8 cellular contexts compared by ENCODE assay signal in the genomic region with DNA sequence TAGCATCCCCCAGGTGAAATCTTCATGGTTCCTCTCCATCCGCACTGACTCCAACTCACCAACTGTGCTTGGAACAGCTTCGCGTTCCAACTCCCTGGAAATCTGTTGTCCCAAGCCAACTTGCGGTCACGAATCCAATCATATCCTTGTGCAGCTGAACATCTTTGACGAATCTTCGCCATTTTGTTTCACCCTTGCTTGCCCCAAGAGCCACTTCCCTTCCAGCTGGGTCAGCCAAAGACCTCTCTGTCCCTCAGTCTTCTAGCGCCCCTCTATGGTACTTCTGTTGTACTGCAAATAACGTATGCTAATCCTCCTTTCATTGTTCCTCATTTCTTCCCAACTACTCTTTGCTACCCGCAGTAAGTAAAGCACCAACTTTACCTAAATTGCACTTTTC.
A peak's percentile ranks its signal among the peaks of the same experiment; 100 is the strongest.
DNase-seq lines count a peak whose midpoint lies in the region; ATAC-seq and TF ChIP-seq lines count a peak whose summit lies in the region.

No MANE protein-coding gene starts in this region.

- H3K4me2 ChIP-seq in OCI-LY3 (ENCODE audit: low read length): peak overlapping the region; percentile 15; the same call in 1 of the 2 replicates

- no peaks in the 10 kb centered on the region for H3K27me3 ChIP-seq in OCI-LY3 (ENCODE audit: low read depth, low read length)

- H3K9me3 ChIP-seq in OCI-LY3 (ENCODE audit: insufficient read depth, low read length): no peaks in the 10 kb centered on the region

- ATAC-seq in GM19395 (IDR thresholded peaks at IDR 0.05; ENCODE audit: unreplicated experiment): no peak

- no peaks in the 10 kb centered on the region for H3K36me3 ChIP-seq in OCI-LY3 (replicated peaks; ENCODE audit: low read depth, low read length)

- H3K4me1 ChIP-seq in OCI-LY3 (ENCODE audit: low read length): no peaks in the 10 kb centered on the region

- no peak overlapping the region for H3K27ac ChIP-seq in 22Rv1
- H3K27ac ChIP-seq in OCI-LY3 (ENCODE audit: low read length): no peak overlapping the region

- no peak overlapping the region; the same call in 1 of the 2 replicates for H2AFZ ChIP-seq in OCI-LY3 (ENCODE audit: low read depth, low read length)

- H4K20me1 ChIP-seq in OCI-LY3 (ENCODE audit: insufficient read depth, low read length): no peaks in the 10 kb centered on the region

- no peak overlapping the region for H3K9ac ChIP-seq in OCI-LY3 (ENCODE audit: low read length)

- H3K4me3 ChIP-seq in OCI-LY3 (ENCODE audit: low read length) (no peak overlapping the region), foreskin fibroblast (ENCODE audit: low read depth in 1 of 2, low read length in 2 of 2) (no peak overlapping the region)

- peak; percentile 58 for TF ChIP-seq CTCF in 22Rv1 (IDR thresholded peaks at IDR 0.05)
- peak; percentile 51 for TF ChIP-seq CTCF in GM13977 (IDR thresholded peaks at IDR 0.05; ENCODE audit: extremely low read depth, insufficient read depth, missing control alignments)
- peak; percentile 65 for TF ChIP-seq CTCF in OCI-LY3 (IDR thresholded peaks at IDR 0.05; ENCODE audit: low read depth, low read length)
- TF ChIP-seq CTCF in foreskin fibroblast (IDR thresholded peaks at IDR 0.05; ENCODE audit: low read depth, low read length): peak; percentile 33

- no peaks in the 10 kb centered on the region for H3K79me2 ChIP-seq in OCI-LY3 (ENCODE audit: low read length)

- in situ Hi-C loops in GM13977 (cut with MboI; ENCODE audit: low pct_unique_long_range_greater_than_20kb, low sequenced_read_pairs, unreplicated experiment): no loop called here

- DNase-seq in GM13977 (ENCODE audit: low spot score): no peak
- DNase-seq in foreskin fibroblast: peak in 1 of 2 donors; percentile 61
- DNase-seq in NCI-H1417 treated with DMSO at 0.1 percent for 48 hours (lab: John Stamatoyannopoulos, UW): no peak
- no peak for DNase-seq in effector CD4-positive, alpha-beta T cell
- DNase-seq in cerebellar cortex (ENCODE audit: low spot score): no peak
